In the genomic region with DNA sequence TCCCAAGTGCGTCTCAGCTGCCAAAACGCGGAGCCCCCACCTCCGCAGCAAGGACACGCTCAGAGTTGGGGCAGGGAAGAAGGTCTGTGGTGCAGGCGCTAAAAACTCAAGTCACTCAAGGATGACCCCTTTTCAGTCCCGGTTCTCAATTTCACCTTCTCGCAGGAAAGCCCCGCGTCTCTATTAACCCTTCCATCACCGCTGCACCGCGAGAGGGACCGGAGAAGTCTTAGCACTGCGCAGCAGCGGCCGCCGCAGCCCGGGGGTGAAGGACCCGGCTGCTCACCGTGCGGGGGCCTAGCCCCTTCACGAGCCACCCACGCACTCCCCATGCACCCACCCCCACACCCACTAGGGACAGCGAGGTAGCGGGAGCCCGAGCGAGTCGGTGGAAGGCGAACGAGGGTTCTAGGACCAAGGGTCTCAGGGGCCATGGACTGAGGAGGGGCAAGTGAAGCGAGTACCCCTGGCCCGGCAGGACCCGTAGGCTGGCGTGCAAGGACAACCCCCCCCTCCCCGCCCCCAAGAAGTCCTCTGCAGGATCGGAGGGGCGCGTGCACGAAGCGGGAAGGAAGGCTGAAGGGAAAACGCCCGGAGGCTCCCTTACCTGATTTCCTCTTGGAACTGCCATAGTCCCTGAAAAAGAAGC, we compare ENCODE assay signal across 1 cellular context.
TF ChIP-seq lines count a peak whose summit lies in the region.

No MANE protein-coding gene starts in this region.

TF ChIP-seq in GM12878, 131 proteins besides CTCF, POLR2A, EP300 and RAD21 (continued from another document and continues in another):
- TF ChIP-seq, protein P1, sequence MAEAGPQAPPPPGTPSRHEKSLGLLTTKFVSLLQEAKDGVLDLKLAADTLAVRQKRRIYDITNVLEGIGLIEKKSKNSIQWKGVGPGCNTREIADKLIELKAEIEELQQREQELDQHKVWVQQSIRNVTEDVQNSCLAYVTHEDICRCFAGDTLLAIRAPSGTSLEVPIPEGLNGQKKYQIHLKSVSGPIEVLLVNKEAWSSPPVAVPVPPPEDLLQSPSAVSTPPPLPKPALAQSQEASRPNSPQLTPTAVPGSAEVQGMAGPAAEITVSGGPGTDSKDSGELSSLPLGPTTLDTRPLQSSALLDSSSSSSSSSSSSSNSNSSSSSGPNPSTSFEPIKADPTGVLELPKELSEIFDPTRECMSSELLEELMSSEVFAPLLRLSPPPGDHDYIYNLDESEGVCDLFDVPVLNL (IDR thresholded peaks at IDR 0.05; ENCODE audit: low read depth, low read length), result no peak
- TF ChIP-seq TAF1 (IDR thresholded peaks at IDR 0.05; ENCODE audit: borderline replicate concordance, low read depth, low read length) (peak; percentile 48; the same call in 1 of the 2 replicates), ATF2 (IDR thresholded peaks at IDR 0.05; ENCODE audit: low read length) (no peak), MEF2A (IDR thresholded peaks at IDR 0.05; ENCODE audit: insufficient read depth, low read depth, low read length) (peak; percentile 27; the same call in 1 of the 2 replicates), CHD1 (IDR thresholded peaks at IDR 0.05; ENCODE audit: low read depth, low read length) (no peak), KDM1A (IDR thresholded peaks at IDR 0.05; ENCODE audit: borderline replicate concordance) (no peak), PRDM15 (CRISPR knock-in tag; IDR thresholded peaks at IDR 0.05) (no peak), TARDBP (IDR thresholded peaks at IDR 0.05; ENCODE audit: borderline replicate concordance) (no peak), MEF2B (IDR thresholded peaks at IDR 0.05; ENCODE audit: partially characterized antibody, poor library complexity, severe bottlenecking) (peak; percentile 13), ZNF207 (IDR thresholded peaks at IDR 0.05; ENCODE audit: borderline replicate concordance) (no peak), NR2C1 (IDR thresholded peaks at IDR 0.05) (no peak), BCL11A (IDR thresholded peaks at IDR 0.05; ENCODE audit: low read depth, low read length) (no peak; the same call in 1 of the 2 replicates), PML (IDR thresholded peaks at IDR 0.05; ENCODE audit: low read length) (no peak), BHLHE40 (IDR thresholded peaks at IDR 0.05; ENCODE audit: borderline replicate concordance in 1 of 2, low read depth in 2 of 2, low read length in 1 of 2) (peak in 1 of 2 experiments; percentile 50; a peak in 2 of 4 replicates), EGR1 (IDR thresholded peaks at IDR 0.05; ENCODE audit: borderline replicate concordance in 1 of 2, low read depth in 2 of 2, low read length in 2 of 2) (peak in 1 of 2 experiments; percentile 80; a peak in 2 of 3 replicates), STAT3 (IDR thresholded peaks at IDR 0.05; ENCODE audit: low read depth, low read length) (no peak), RELB (IDR thresholded peaks at IDR 0.05; ENCODE audit: low read depth) (peak; percentile 97), SPI1 (IDR thresholded peaks at IDR 0.05; ENCODE audit: borderline replicate concordance, insufficient read depth, low read depth, low read length) (peak; percentile 69; the same call in 1 of the 2 replicates), RAD51 (IDR thresholded peaks at IDR 0.05) (no peak), POU2F2 (IDR thresholded peaks at IDR 0.05; ENCODE audit: borderline replicate concordance, low read depth, low read length) (0 out of 3 replicates have a peak, but pooled peaks have one; percentile 23), PBX3 (IDR thresholded peaks at IDR 0.05; ENCODE audit: insufficient replicate concordance, low read depth, low read length) (no peak), RFX5 (IDR thresholded peaks at IDR 0.05; ENCODE audit: low read depth, low read length) (no peak), FOXM1 (IDR thresholded peaks at IDR 0.05; ENCODE audit: low read depth, low read length) (no peak), FOXK2 (IDR thresholded peaks at IDR 0.05) (no peak), HCFC1 (IDR thresholded peaks at IDR 0.05; ENCODE audit: low read length) (no peak; the same call in 1 of the 2 replicates), ZBTB11 (CRISPR knock-in tag; IDR thresholded peaks at IDR 0.05) (no peak), IRF3 (IDR thresholded peaks at IDR 0.05) (no peak), SIN3A (IDR thresholded peaks at IDR 0.05; ENCODE audit: low read depth, low read length) (no peak)
- TF ChIP-seq, protein P2, sequence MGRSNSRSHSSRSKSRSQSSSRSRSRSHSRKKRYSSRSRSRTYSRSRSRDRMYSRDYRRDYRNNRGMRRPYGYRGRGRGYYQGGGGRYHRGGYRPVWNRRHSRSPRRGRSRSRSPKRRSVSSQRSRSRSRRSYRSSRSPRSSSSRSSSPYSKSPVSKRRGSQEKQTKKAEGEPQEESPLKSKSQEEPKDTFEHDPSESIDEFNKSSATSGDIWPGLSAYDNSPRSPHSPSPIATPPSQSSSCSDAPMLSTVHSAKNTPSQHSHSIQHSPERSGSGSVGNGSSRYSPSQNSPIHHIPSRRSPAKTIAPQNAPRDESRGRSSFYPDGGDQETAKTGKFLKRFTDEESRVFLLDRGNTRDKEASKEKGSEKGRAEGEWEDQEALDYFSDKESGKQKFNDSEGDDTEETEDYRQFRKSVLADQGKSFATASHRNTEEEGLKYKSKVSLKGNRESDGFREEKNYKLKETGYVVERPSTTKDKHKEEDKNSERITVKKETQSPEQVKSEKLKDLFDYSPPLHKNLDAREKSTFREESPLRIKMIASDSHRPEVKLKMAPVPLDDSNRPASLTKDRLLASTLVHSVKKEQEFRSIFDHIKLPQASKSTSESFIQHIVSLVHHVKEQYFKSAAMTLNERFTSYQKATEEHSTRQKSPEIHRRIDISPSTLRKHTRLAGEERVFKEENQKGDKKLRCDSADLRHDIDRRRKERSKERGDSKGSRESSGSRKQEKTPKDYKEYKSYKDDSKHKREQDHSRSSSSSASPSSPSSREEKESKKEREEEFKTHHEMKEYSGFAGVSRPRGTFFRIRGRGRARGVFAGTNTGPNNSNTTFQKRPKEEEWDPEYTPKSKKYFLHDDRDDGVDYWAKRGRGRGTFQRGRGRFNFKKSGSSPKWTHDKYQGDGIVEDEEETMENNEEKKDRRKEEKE (IDR thresholded peaks at IDR 0.05), result no peak
- TF ChIP-seq, protein P3, sequence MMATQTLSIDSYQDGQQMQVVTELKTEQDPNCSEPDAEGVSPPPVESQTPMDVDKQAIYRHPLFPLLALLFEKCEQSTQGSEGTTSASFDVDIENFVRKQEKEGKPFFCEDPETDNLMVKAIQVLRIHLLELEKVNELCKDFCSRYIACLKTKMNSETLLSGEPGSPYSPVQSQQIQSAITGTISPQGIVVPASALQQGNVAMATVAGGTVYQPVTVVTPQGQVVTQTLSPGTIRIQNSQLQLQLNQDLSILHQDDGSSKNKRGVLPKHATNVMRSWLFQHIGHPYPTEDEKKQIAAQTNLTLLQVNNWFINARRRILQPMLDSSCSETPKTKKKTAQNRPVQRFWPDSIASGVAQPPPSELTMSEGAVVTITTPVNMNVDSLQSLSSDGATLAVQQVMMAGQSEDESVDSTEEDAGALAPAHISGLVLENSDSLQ (IDR thresholded peaks at IDR 0.05), result peak; percentile 39; the same call in 1 of the 2 replicates
